8 cellular contexts compared by ENCODE assay signal in the genomic region with DNA sequence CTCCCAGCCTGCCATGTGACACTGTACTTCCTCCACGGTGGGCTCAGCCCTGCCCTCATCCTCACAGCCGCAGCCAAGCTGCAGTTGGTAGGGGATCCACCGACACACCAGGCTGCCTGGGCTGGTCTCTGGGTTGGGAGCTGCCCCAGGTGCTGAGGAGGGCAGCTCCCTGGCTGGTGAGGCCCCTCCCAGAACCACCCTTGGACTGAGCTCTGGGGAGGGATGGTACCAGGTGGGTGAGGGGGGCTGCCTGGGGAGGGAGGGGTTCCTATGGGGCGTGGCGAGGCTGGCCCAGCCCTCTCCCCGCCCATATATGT. TPM values are rescaled to one million over a fixed set of nuclear protein-coding genes. Genes with fewer than 3 reads are reported as not detected.
A peak's percentile ranks its signal among the peaks of the same experiment; 100 is the strongest.
DNase-seq lines count a peak whose midpoint lies in the region; ATAC-seq and TF ChIP-seq lines count a peak whose summit lies in the region.

No MANE protein-coding gene starts in this region.

- H3K27ac Mint-ChIP-seq in activated naive CD4-positive, alpha-beta T cell treated with anti-CD3 and anti-CD28 coated beads for 36 hours, result no peak overlapping the region

- CTCF ChIA-PET in activated naive CD4-positive, alpha-beta T cell treated with anti-CD3 and anti-CD28 coated beads for 36 hours (lab: Charles Lee), result no interaction called here

- intact Hi-C loops in activated naive CD4-positive, alpha-beta T cell treated with anti-CD3 and anti-CD28 coated beads for 36 hours (cut with micrococcal nuclease), result no loop called here
- intact Hi-C loops in left ventricle myocardium inferior (cut with micrococcal nuclease) (no loop called here), spleen (cut with DNase I; ENCODE audit: low total_unique reads) (no loop called here)

- WGBS in spleen, 5 donors, result 5 to 23% (median 13%) methylated on average over 3 to 6 of the region's 6 CpGs; no CpG with 5 or more reads in 1 of the 5 donors

- H3K9me3 Mint-ChIP-seq in activated naive CD4-positive, alpha-beta T cell treated with anti-CD3 and anti-CD28 coated beads for 36 hours, result no peaks in the 10 kb centered on the region

- DNase-seq in HT-29 (ENCODE audit: low spot score), result peak; percentile 56
- DNase-seq in activated naive CD4-positive, alpha-beta T cell treated with anti-CD3 and anti-CD28 coated beads for 36 hours, result peak; percentile 58
- DNase-seq in left ventricle myocardium inferior, result no peak
- peak; percentile 88 for DNase-seq in spleen
- DNase-seq in activated effector memory CD4-positive, alpha-beta T cell treated with Interleukin-2 at 50 U/mL for 16 hours, result no peak

- H3K36me3 ChIP-seq in left ventricle myocardium inferior (peaks cover 14% of the 10 kb centered on the region), spleen (peaks cover 0 to 65% (median 19%) of the 10 kb centered on the region in 6 donors)

- peaks cover 7% of the 10 kb centered on the region for H3K36me3 Mint-ChIP-seq in activated naive CD4-positive, alpha-beta T cell treated with anti-CD3 and anti-CD28 coated beads for 36 hours (ENCODE audit: low read depth)

- H3K9me3 ChIP-seq in left ventricle myocardium inferior (replicated peaks), result no peaks in the 10 kb centered on the region
- no peaks in the 10 kb centered on the region for H3K9me3 ChIP-seq in spleen

- H3K27me3 ChIP-seq in left ventricle myocardium inferior (ENCODE audit: low read depth) (no peaks in the 10 kb centered on the region), spleen (replicated peaks in 1 of 7) (peaks cover 0 to 7% (median 0%) of the 10 kb centered on the region in 7 donors)

- H3K4me1 ChIP-seq in left ventricle myocardium inferior (peaks cover 69% of the 10 kb centered on the region), spleen (peaks cover 34 to 85% (median 63%) of the 10 kb centered on the region in 6 donors)

- H3K4me1 Mint-ChIP-seq in activated naive CD4-positive, alpha-beta T cell treated with anti-CD3 and anti-CD28 coated beads for 36 hours (ENCODE audit: low read depth), result peaks cover 41% of the 10 kb centered on the region

- TF ChIP-seq CTCF in left ventricle myocardium inferior (IDR thresholded peaks at IDR 0.05; ENCODE audit: borderline replicate concordance) (no peak), spleen (IDR thresholded peaks at IDR 0.05 in 8 of 11, conservative IDR thresholded peaks at IDR 0.05 in 3 of 11) (no peak)

- ATAC-seq in HG03159 (IDR thresholded peaks at IDR 0.05; ENCODE audit: unreplicated experiment) (no peak), HG03520 (IDR thresholded peaks at IDR 0.05; ENCODE audit: unreplicated experiment) (no peak), GM21717 (IDR thresholded peaks at IDR 0.05; ENCODE audit: unreplicated experiment) (no peak)

- H3K27me3 Mint-ChIP-seq in activated naive CD4-positive, alpha-beta T cell treated with anti-CD3 and anti-CD28 coated beads for 36 hours (ENCODE audit: low read depth), result no peaks in the 10 kb centered on the region

- no peak for TF ChIP-seq POLR2A in spleen (IDR thresholded peaks at IDR 0.05)

- H3K4me3 ChIP-seq in left ventricle myocardium inferior, result peak overlapping the region; percentile 53
- H3K4me3 ChIP-seq in spleen, result peak overlapping the region in 7 of 8 donors; percentile 27 to 63 (median 42)

- H3K27ac ChIP-seq in left ventricle myocardium inferior (replicated peaks) (peak overlapping the region; percentile 71), spleen (peak overlapping the region; percentile 20 to 77 (median 70))

- no peak overlapping the region for H3K4me3 Mint-ChIP-seq in activated naive CD4-positive, alpha-beta T cell treated with anti-CD3 and anti-CD28 coated beads for 36 hours

RNA-seq across cellular contexts. Expression of a gene that starts 0.2 kb away (rescaled TPM):
- total RNA-seq in HT-29 (2014; rRNA removed; shearing (Covaris generic)), result 4.1 and 4.9 TPM in 2 replicates
- not detected for total RNA-seq in activated naive CD4-positive, alpha-beta T cell treated with anti-CD3 and anti-CD28 coated beads for 36 hours
- total RNA-seq in left ventricle myocardium inferior (0.27 TPM), spleen (100 to 1,000 TPM in 1 of 7 donors, 10 to 100 TPM in 5, 1 to 10 TPM in 1; 8.9 to 104 (median 41.0) TPM)
- polyA plus RNA-seq in spleen, result 10 to 100 TPM; 12.3 to 28.1 (median 23.8) TPM

RNA-seq across cellular contexts. Expression of a gene that starts 11.5 kb away (rescaled TPM):
- total RNA-seq in HT-29 (2014; rRNA removed; shearing (Covaris generic)), result 82.0 and 86.1 TPM in 2 replicates
- total RNA-seq in activated naive CD4-positive, alpha-beta T cell treated with anti-CD3 and anti-CD28 coated beads for 36 hours, result 10 to 100 TPM; 45.6 to 49.2 TPM
- total RNA-seq in left ventricle myocardium inferior (37.1 TPM), spleen (10 to 100 TPM; 36.7 to 84.2 (median 60.8) TPM)
- polyA plus RNA-seq in spleen, result 100 to 1,000 TPM in 1 of 3 donors, 10 to 100 TPM in 2; 64.5 to 118 (median 83.8) TPM

RNA-seq across cellular contexts. Expression of a gene that starts 11.6 kb away (rescaled TPM):
- 52.1 and 68.6 TPM in 2 replicates for total RNA-seq in HT-29 (2014; rRNA removed; shearing (Covaris generic))
- 10 to 100 TPM; 15.3 to 18.0 TPM for total RNA-seq in activated naive CD4-positive, alpha-beta T cell treated with anti-CD3 and anti-CD28 coated beads for 36 hours
- 15.8 TPM for total RNA-seq in left ventricle myocardium inferior
- total RNA-seq in spleen, result 10 to 100 TPM; 23.6 to 45.7 (median 38.1) TPM
- polyA plus RNA-seq in spleen, result 10 to 100 TPM; 27.6 to 72.8 (median 50.0) TPM

RNA-seq across cellular contexts. Expression of a gene that starts 38.2 kb away (rescaled TPM):
- 43.0 and 55.1 TPM in 2 replicates for total RNA-seq in HT-29 (2014; rRNA removed; shearing (Covaris generic))
- total RNA-seq in activated naive CD4-positive, alpha-beta T cell treated with anti-CD3 and anti-CD28 coated beads for 36 hours, result 10 to 100 TPM; 33.6 to 34.8 TPM
- total RNA-seq in left ventricle myocardium inferior (9.6 TPM), spleen (10 to 100 TPM; 36.4 to 49.8 (median 43.2) TPM)
- 10 to 100 TPM in 2 of 3 donors, 1 to 10 TPM in 1; 7.3 to 23.1 (median 19.1) TPM for polyA plus RNA-seq in spleen

RNA-seq across cellular contexts. Expression of a gene that starts 40.2 kb away (rescaled TPM):
- 267 and 295 TPM in 2 replicates for total RNA-seq in HT-29 (2014; rRNA removed; shearing (Covaris generic))
- 1 to 10 TPM; 3.1 to 4.1 TPM for total RNA-seq in activated naive CD4-positive, alpha-beta T cell treated with anti-CD3 and anti-CD28 coated beads for 36 hours
- total RNA-seq in left ventricle myocardium inferior (3.4 TPM), spleen (10 to 100 TPM; 24.0 to 93.4 (median 39.0) TPM)
- polyA plus RNA-seq in spleen, result 10 to 100 TPM; 56.2 to 96.6 (median 80.4) TPM

Comparison
In these comparisons a context has a peak if more than half of its experiments do, and no peak if none do; other contexts are left out.
1. DNase-seq: peak in HT-29 (single experiment), activated naive CD4-positive, alpha-beta T cell treated with anti-CD3 and anti-CD28 coated beads for 36 hours (single experiment) and spleen (single experiment); none in left ventricle myocardium inferior (single experiment) and activated effector memory CD4-positive, alpha-beta T cell treated with Interleukin-2 at 50 U/mL for 16 hours (single experiment).